In genomic region chr4:8441499-8442091, GRCh38 we compare ENCODE assay signal across 8 cellular contexts. TPM values are rescaled to one million over a fixed set of nuclear protein-coding genes. Genes with fewer than 3 reads are reported as not detected.
DNase-seq lines count a peak whose midpoint lies in the region; ATAC-seq and TF ChIP-seq lines count a peak whose summit lies in the region.

No MANE protein-coding gene starts in this region.

- H4K20me1 ChIP-seq in KMS-11 (ENCODE audit: insufficient read depth), result no peaks in the 10 kb centered on the region

- H2AFZ ChIP-seq in KMS-11 (ENCODE audit: low read depth), result no peak overlapping the region

- no peaks in the 10 kb centered on the region for H3K27me3 Mint-ChIP-seq in naive B cell

- peaks cover 3% of the 10 kb centered on the region; the same call in 1 of the 2 replicates for H3K36me3 ChIP-seq in BE2C
- H3K36me3 ChIP-seq in KMS-11 (ENCODE audit: insufficient read depth), result no peaks in the 10 kb centered on the region
- H3K36me3 ChIP-seq in colonic mucosa, result no peaks in the 10 kb centered on the region

- H3K79me2 ChIP-seq in KMS-11 (ENCODE audit: insufficient read depth, low read depth), result peaks cover 37% of the 10 kb centered on the region; the same call in 1 of the 2 replicates

- no peaks in the 10 kb centered on the region for H3K27me3 ChIP-seq in BE2C
- H3K27me3 ChIP-seq in KMS-11 (ENCODE audit: insufficient read depth, low read depth), result no peaks in the 10 kb centered on the region
- no peaks in the 10 kb centered on the region for H3K27me3 ChIP-seq in colonic mucosa

- peak overlapping the region; percentile 85 to 100 (median 99) for H3K4me3 Mint-ChIP-seq in naive B cell

- no peak for ATAC-seq in naive B cell (ENCODE audit: low read depth in 2 of 2)
- no peak for ATAC-seq in GM19351 (IDR thresholded peaks at IDR 0.05; ENCODE audit: unreplicated experiment)

- intact Hi-C loops in colonic mucosa (cut with DNase I), result no loop called here

- peaks cover 51 to 70% (median 52%) of the 10 kb centered on the region in 3 donors for H3K4me1 Mint-ChIP-seq in naive B cell

- no peaks in the 10 kb centered on the region; the same call in 1 of the 2 replicates for H3K4me1 ChIP-seq in BE2C
- peaks cover 5% of the 10 kb centered on the region for H3K4me1 ChIP-seq in KMS-11 (ENCODE audit: low read depth, poor library complexity, severe bottlenecking)
- peaks cover 9% of the 10 kb centered on the region for H3K4me1 ChIP-seq in colonic mucosa

- H3K9ac ChIP-seq in KMS-11 (peak overlapping the region; percentile 85; the same call in 1 of the 2 replicates), colonic mucosa (ENCODE audit: low read depth in 2 of 2, low read length in 2 of 2) (peak overlapping the region; percentile 75 to 91)

- H3K9me3 Mint-ChIP-seq in naive B cell, result peaks cover 0 to 1% (median 0%) of the 10 kb centered on the region in 7 donors

- H3K4me3 ChIP-seq in BE2C (ENCODE audit: low read depth, low read length) (peak overlapping the region; percentile 96), KMS-11 (IDR thresholded peaks at IDR 0.05; ENCODE audit: insufficient read depth, low read depth, low read length) (no peak overlapping the region), colonic mucosa (peak overlapping the region; percentile 99)

- H3K27ac Mint-ChIP-seq in naive B cell, result peak overlapping the region; percentile 57 to 99 (median 92)

- H3K36me3 Mint-ChIP-seq in naive B cell, result peaks cover 0 to 5% of the 10 kb centered on the region in 2 donors

- H3K27ac ChIP-seq in KMS-11, result no peak overlapping the region; the same call in 1 of the 2 replicates
- no peak overlapping the region for H3K27ac ChIP-seq in colonic mucosa

- H3K9me3 ChIP-seq in BE2C, result no peaks in the 10 kb centered on the region
- H3K9me3 ChIP-seq in colonic mucosa, result no peaks in the 10 kb centered on the region

- H3K4me2 ChIP-seq in KMS-11, result peak overlapping the region; percentile 54

- DNase-seq in BE2C (no peak), colonic mucosa (no peak), naive B cell (no peak), NCI-H748 treated with DMSO at 0.1 percent for 48 hours (lab: John Stamatoyannopoulos, UW) (no peak), NOMO-1 treated with DMSO at 0.1 percent for 48 hours (lab: John Stamatoyannopoulos, UW; ENCODE audit: unreplicated experiment) (no peak)
- no peak for DNase-seq in stimulated activated naive CD4-positive, alpha-beta T cell treated with Interleukin-2 at 50 U/mL for 16 hours (lab: John Stamatoyannopoulos, UW)

- TF ChIP-seq CTCF in BE2C (IDR thresholded peaks at IDR 0.05; ENCODE audit: low read depth, low read length), result no peak
- TF ChIP-seq CTCF in KMS-11 (conservative IDR thresholded peaks at IDR 0.05; ENCODE audit: low read depth, low read length), result no peak
- TF ChIP-seq CTCF in colonic mucosa (IDR thresholded peaks at IDR 0.05), result no peak

RNA-seq across cellular contexts. Expression of gene TRMT44, which starts 1.0 kb away (rescaled TPM):
- 14.8 TPM for polyA plus RNA-seq in BE2C (2012; ENCODE audit: insufficient read depth, insufficient read length, low read depth)
- total RNA-seq in colonic mucosa, result 10 to 100 TPM; 10.3 to 15.6 TPM
- polyA plus RNA-seq in naive B cell (ENCODE audit: low read depth in 6 of 6), result 10 to 100 TPM in 4 of 6 donors, 1 to 10 TPM in 2; 3.0 to 17.0 (median 13.2) TPM

RNA-seq across cellular contexts. Expression of gene ACOX3, which starts 1.1 kb away (rescaled TPM):
- 3.6 TPM for polyA plus RNA-seq in BE2C (2012; ENCODE audit: insufficient read depth, insufficient read length, low read depth)
- 10 to 100 TPM; 19.9 to 26.1 TPM for total RNA-seq in colonic mucosa
- polyA plus RNA-seq in naive B cell (ENCODE audit: low read depth in 6 of 6), result 10 to 100 TPM; 10.1 to 17.1 (median 14.7) TPM
